In the genomic region with DNA sequence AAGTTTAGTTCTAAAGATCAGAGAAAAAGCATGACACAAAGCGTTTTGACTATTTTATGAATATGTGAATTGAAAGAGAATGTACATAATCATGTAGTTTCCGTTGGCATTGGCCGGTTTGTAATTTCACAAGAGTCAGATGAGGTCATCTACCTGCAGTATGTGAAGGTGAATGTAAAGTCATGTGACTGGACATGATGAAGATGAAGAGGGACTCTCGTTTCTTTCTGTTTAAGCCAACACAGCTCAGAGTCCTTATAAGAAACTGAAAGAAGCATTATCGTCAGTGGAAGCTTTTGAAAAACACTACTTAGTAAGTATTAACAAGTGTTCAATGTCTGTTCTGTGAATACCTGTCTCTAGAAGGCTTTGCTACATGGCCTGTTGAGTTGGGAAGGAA, we compare ENCODE assay signal across 17 cellular contexts. TPM values are rescaled to one million over a fixed set of nuclear protein-coding genes. Genes with fewer than 3 reads are reported as not detected.
DNase-seq lines count a peak whose midpoint lies in the region; ATAC-seq and TF ChIP-seq lines count a peak whose summit lies in the region.
"Had no signal": no experiment of that assay in that cellular context is flagged by ENCODE, and none has a peak within 500 bp of the region (broad histone marks: within the 10 kb centered on the region; RNA-seq: fewer than 3 reads in every experiment).

No MANE protein-coding gene starts in this region.

- 95% methylated on average over 5 of the region's 5 CpGs for WGBS in SK-N-SH (ENCODE audit: low lambda C conversion rate)

- peaks cover 49% of the 10 kb centered on the region for H3K36me3 Mint-ChIP-seq in activated CD8-positive, alpha-beta memory T cell treated with anti-CD3 and anti-CD28 coated beads, Interleukin-2, amount 10 ng/mL, durations not matched to agents 7 days and 5 days
- H3K36me3 Mint-ChIP-seq in CD4-positive, CD25-positive, alpha-beta regulatory T cell = peaks cover 41% of the 10 kb centered on the region
- H3K36me3 Mint-ChIP-seq in T-helper 17 cell (ENCODE audit: low read depth) = peaks cover 13% of the 10 kb centered on the region
- H3K36me3 Mint-ChIP-seq in activated naive CD8-positive, alpha-beta T cell treated with anti-CD3 and anti-CD28 coated beads, Interleukin-2, amount 50 U/mL, for 24 hours (ENCODE audit: low read depth) = peaks cover 60% of the 10 kb centered on the region

- H3K4me1 Mint-ChIP-seq in activated CD8-positive, alpha-beta memory T cell treated with anti-CD3 and anti-CD28 coated beads, Interleukin-2, amount 10 ng/mL, durations not matched to agents 7 days and 5 days = peaks cover 41% of the 10 kb centered on the region
- H3K4me1 Mint-ChIP-seq in CD4-positive, CD25-positive, alpha-beta regulatory T cell = peaks cover 4 to 18% (median 12%) of the 10 kb centered on the region in 4 donors
- H3K4me1 Mint-ChIP-seq in T-helper 17 cell = peaks cover 30% of the 10 kb centered on the region
- peaks cover 35% of the 10 kb centered on the region for H3K4me1 Mint-ChIP-seq in activated naive CD8-positive, alpha-beta T cell treated with anti-CD3 and anti-CD28 coated beads, Interleukin-2, amount 50 U/mL, for 24 hours
- H3K4me1 Mint-ChIP-seq: CD14-positive monocyte had no signal

- H3K4me3 Mint-ChIP-seq in activated CD8-positive, alpha-beta memory T cell treated with anti-CD3 and anti-CD28 coated beads, Interleukin-2, amount 10 ng/mL, durations not matched to agents 7 days and 5 days = no peak overlapping the region
- H3K4me3 Mint-ChIP-seq in CD4-positive, CD25-positive, alpha-beta regulatory T cell = no peak overlapping the region
- H3K4me3 Mint-ChIP-seq in T-helper 17 cell = no peak overlapping the region
- no peak overlapping the region for H3K4me3 Mint-ChIP-seq in activated naive CD8-positive, alpha-beta T cell treated with anti-CD3 and anti-CD28 coated beads, Interleukin-2, amount 50 U/mL, for 24 hours
- H3K4me3 Mint-ChIP-seq: CD14-positive monocyte had no signal

- no peak for ATAC-seq in activated CD8-positive, alpha-beta memory T cell treated with anti-CD3 and anti-CD28 coated beads, Interleukin-2, amount 10 ng/mL, durations not matched to agents 7 days and 5 days
- ATAC-seq in CD4-positive, CD25-positive, alpha-beta regulatory T cell (ENCODE audit: low read depth in 2 of 2) = no peak
- ATAC-seq in T-helper 17 cell (no peak), GM18867 (IDR thresholded peaks at IDR 0.05; ENCODE audit: unreplicated experiment) (no peak)
- no peak for ATAC-seq in activated naive CD8-positive, alpha-beta T cell treated with anti-CD3 and anti-CD28 coated beads, Interleukin-2, amount 50 U/mL, for 24 hours
- ATAC-seq: A549 had no signal

- no peak for TF ChIP-seq CTCF in SK-N-SH (IDR thresholded peaks at IDR 0.05)

- H3K9me3 Mint-ChIP-seq in activated CD8-positive, alpha-beta memory T cell treated with anti-CD3 and anti-CD28 coated beads, Interleukin-2, amount 10 ng/mL, durations not matched to agents 7 days and 5 days (ENCODE audit: low read depth) = no peaks in the 10 kb centered on the region
- no peaks in the 10 kb centered on the region for H3K9me3 Mint-ChIP-seq in CD4-positive, CD25-positive, alpha-beta regulatory T cell
- H3K9me3 Mint-ChIP-seq in activated naive CD8-positive, alpha-beta T cell treated with anti-CD3 and anti-CD28 coated beads, Interleukin-2, amount 50 U/mL, for 24 hours = no peaks in the 10 kb centered on the region
- H3K9me3 Mint-ChIP-seq: CD14-positive monocyte had no signal

- peaks cover 87% of the 10 kb centered on the region for H3K36me3 ChIP-seq in CD4-positive, CD25-positive, alpha-beta regulatory T cell (ENCODE audit: control insufficient read depth, insufficient read depth, low read length)
- H3K36me3 ChIP-seq in SK-N-SH (replicated peaks in 1 of 2; ENCODE audit: control insufficient read depth in 1 of 2, insufficient read depth in 2 of 2, low read length in 1 of 2) = peaks cover 50 to 64% of the 10 kb centered on the region in 2 experiments

- no peak for DNase-seq in activated CD8-positive, alpha-beta memory T cell treated with anti-CD3 and anti-CD28 coated beads, Interleukin-2, amount 10 ng/mL, durations not matched to agents 7 days and 5 days
- DNase-seq in activated CD8-positive, alpha-beta memory T cell treated with anti-CD3 and anti-CD28 coated beads, Interleukin-2, amount 50 U/mL, for 4 hours = no peak
- DNase-seq in CD4-positive, CD25-positive, alpha-beta regulatory T cell = no peak
- DNase-seq in T-helper 17 cell (no peak), SK-N-SH (no peak), cortex of kidney (lab: John Stamatoyannopoulos, UW) (no peak)
- no peak for DNase-seq in activated naive CD8-positive, alpha-beta T cell treated with anti-CD3 and anti-CD28 coated beads, Interleukin-2, amount 50 U/mL, for 24 hours
- DNase-seq: DND-41, GDM1, HCEC 1CT, IMR-90, NCI-H187 treated with DMSO at 0.1 percent for 48 hours, NCI-H446 treated with DMSO at 0.1 percent for 48 hours, NCI-H748 treated with DMSO at 0.1 percent for 48 hours had no signal

- no peak overlapping the region for H2AFZ ChIP-seq in SK-N-SH (ENCODE audit: low read depth)

- no peaks in the 10 kb centered on the region for H3K9me2 ChIP-seq in SK-N-SH

- peaks cover 12% of the 10 kb centered on the region for H3K79me2 ChIP-seq in SK-N-SH (ENCODE audit: insufficient read depth)

- H3K27ac Mint-ChIP-seq in activated CD8-positive, alpha-beta memory T cell treated with anti-CD3 and anti-CD28 coated beads, Interleukin-2, amount 10 ng/mL, durations not matched to agents 7 days and 5 days = peak overlapping the region; percentile 42
- peak overlapping the region in 2 of 3 donors; percentile 79 to 80 for H3K27ac Mint-ChIP-seq in CD4-positive, CD25-positive, alpha-beta regulatory T cell
- peak overlapping the region; percentile 47 for H3K27ac Mint-ChIP-seq in T-helper 17 cell
- H3K27ac Mint-ChIP-seq in activated naive CD8-positive, alpha-beta T cell treated with anti-CD3 and anti-CD28 coated beads, Interleukin-2, amount 50 U/mL, for 24 hours = peak overlapping the region; percentile 8
- H3K27ac Mint-ChIP-seq: CD14-positive monocyte had no signal

- peaks cover 3% of the 10 kb centered on the region for H3F3A ChIP-seq in SK-N-SH (replicated peaks; ENCODE audit: insufficient read depth)

- no peak for TF ChIP-seq RAD21 in SK-N-SH (IDR thresholded peaks at IDR 0.05; ENCODE audit: low read length)

- POLR2A ChIA-PET in SK-N-SH (lab: Yijun Ruan, JAX) = no interaction called here

- CTCF ChIA-PET in activated CD8-positive, alpha-beta memory T cell treated with anti-CD3 and anti-CD28 coated beads, Interleukin-2, amount 10 ng/mL, durations not matched to agents 7 days and 5 days (lab: Charles Lee) = interaction anchor here (0.7 to 1.3 kb wide), 2 partner anchors 8 to 63 kb away, joined by 3 to 4 read pairs; no protein-coding TSS in a partner anchor
- CTCF ChIA-PET in SK-N-SH (lab: Yijun Ruan, JAX) = interaction anchor here (1.3 kb wide), 2 partner anchors 10 to 15 kb away, joined by 3 to 4 read pairs; no protein-coding TSS in a partner anchor

- H3K4me3 ChIP-seq in CD4-positive, CD25-positive, alpha-beta regulatory T cell (ENCODE audit: low read depth, low read length) = no peak overlapping the region
- no peak overlapping the region for H3K4me3 ChIP-seq in SK-N-SH (ENCODE audit: low read depth in 2 of 2, low read length in 1 of 2)
- H3K4me3 ChIP-seq: A549 had no signal

- H3K9ac ChIP-seq in SK-N-SH = no peak overlapping the region

- H3K27me3 ChIP-seq in CD4-positive, CD25-positive, alpha-beta regulatory T cell (ENCODE audit: control insufficient read depth, insufficient read depth, low read length) = no peaks in the 10 kb centered on the region
- H3K27me3 ChIP-seq in SK-N-SH (ENCODE audit: insufficient read depth) = no peaks in the 10 kb centered on the region

- H3K4me1 ChIP-seq in CD4-positive, CD25-positive, alpha-beta regulatory T cell (ENCODE audit: control insufficient read depth, insufficient read depth, low read length, poor library complexity, severe bottlenecking) = peaks cover 2% of the 10 kb centered on the region
- H3K4me1 ChIP-seq in SK-N-SH (ENCODE audit: control insufficient read depth in 1 of 2, insufficient read depth in 2 of 2, low read depth in 1 of 2, low read length in 1 of 2) = no peaks in the 10 kb centered on the region
- H3K4me1 ChIP-seq: A549 had no signal

- H3K4me2 ChIP-seq in SK-N-SH = no peak overlapping the region
- H3K4me2 ChIP-seq: A549 had no signal

- no peaks in the 10 kb centered on the region for H3K27me3 Mint-ChIP-seq in activated CD8-positive, alpha-beta memory T cell treated with anti-CD3 and anti-CD28 coated beads, Interleukin-2, amount 10 ng/mL, durations not matched to agents 7 days and 5 days
- H3K27me3 Mint-ChIP-seq in CD4-positive, CD25-positive, alpha-beta regulatory T cell = no peaks in the 10 kb centered on the region
- no peaks in the 10 kb centered on the region for H3K27me3 Mint-ChIP-seq in T-helper 17 cell
- H3K27me3 Mint-ChIP-seq in activated naive CD8-positive, alpha-beta T cell treated with anti-CD3 and anti-CD28 coated beads, Interleukin-2, amount 50 U/mL, for 24 hours = no peaks in the 10 kb centered on the region

- H3K27ac ChIP-seq in CD4-positive, CD25-positive, alpha-beta regulatory T cell (ENCODE audit: insufficient read depth, low read length, poor library complexity, severe bottlenecking) = peak overlapping the region; percentile 2
- no peak overlapping the region for H3K27ac ChIP-seq in SK-N-SH (ENCODE audit: low read depth in 2 of 2, low read length in 1 of 2)
- H3K27ac ChIP-seq: A549 had no signal

- no peaks in the 10 kb centered on the region for H3K9me3 ChIP-seq in CD4-positive, CD25-positive, alpha-beta regulatory T cell (ENCODE audit: control insufficient read depth in 2 of 2, low read length in 2 of 2)
- H3K9me3 ChIP-seq in T-helper 17 cell (ENCODE audit: control insufficient read depth, low read length, poor library complexity, severe bottlenecking) (no peaks in the 10 kb centered on the region), SK-N-SH (no peaks in the 10 kb centered on the region)
- H3K9me3 ChIP-seq: A549 had no signal

- no peak for TF ChIP-seq EP300 in SK-N-SH (IDR thresholded peaks at IDR 0.05; ENCODE audit: borderline replicate concordance in 1 of 2, low read depth in 1 of 2, low read length in 1 of 2)

- H4K20me1 ChIP-seq in SK-N-SH (ENCODE audit: insufficient read depth) = no peaks in the 10 kb centered on the region; the same call in 1 of the 2 replicates

RNA-seq across cellular contexts. Expression of a gene that starts 30.9 kb away (rescaled TPM):
- 1 to 10 TPM; 9.3 to 9.6 TPM for total RNA-seq in activated CD8-positive, alpha-beta memory T cell treated with anti-CD3 and anti-CD28 coated beads, Interleukin-2, amount 10 ng/mL, durations not matched to agents 7 days and 5 days
- 17.6 TPM for total RNA-seq in CD4-positive, CD25-positive, alpha-beta regulatory T cell
- polyA plus RNA-seq in CD4-positive, CD25-positive, alpha-beta regulatory T cell = 10 to 100 TPM in 1 of 4 donors, 1 to 10 TPM in 1, under 1 TPM in 2; 0.78 to 15.7 (median 4.1) TPM
- 10 to 100 TPM; 21.9 to 28.7 TPM for total RNA-seq in T-helper 17 cell
- polyA plus RNA-seq in SK-N-SH (2012; rRNA removed) = 6.0 and 6.9 TPM in 2 replicates
- polyA plus RNA-seq in SK-N-SH (2012; cell fraction: cytosol; rRNA removed) = 2.5 and 4.2 TPM in 2 replicates
- 14.1 and 16.6 TPM in 2 replicates for polyA plus RNA-seq in SK-N-SH (2012; cell fraction: nucleus; rRNA removed)

RNA-seq across cellular contexts. Expression of a gene that starts 57.2 kb away (rescaled TPM):
- total RNA-seq in activated CD8-positive, alpha-beta memory T cell treated with anti-CD3 and anti-CD28 coated beads, Interleukin-2, amount 10 ng/mL, durations not matched to agents 7 days and 5 days = 10 to 100 TPM; 10.0 to 12.5 TPM
- total RNA-seq in CD4-positive, CD25-positive, alpha-beta regulatory T cell = 32.1 TPM
- 10 to 100 TPM in 2 of 4 donors, 1 to 10 TPM in 2; 3.9 to 51.4 (median 27.6) TPM for polyA plus RNA-seq in CD4-positive, CD25-positive, alpha-beta regulatory T cell
- 10 to 100 TPM; 39.8 to 50.5 TPM for total RNA-seq in T-helper 17 cell
- 18.9 and 27.7 TPM in 2 replicates for polyA plus RNA-seq in SK-N-SH (2012; rRNA removed)
- polyA plus RNA-seq in SK-N-SH (2012; cell fraction: cytosol; rRNA removed) = 14.4 and 15.7 TPM in 2 replicates
- 39.5 and 51.9 TPM in 2 replicates for polyA plus RNA-seq in SK-N-SH (2012; cell fraction: nucleus; rRNA removed)

Comparison
In these comparisons a context has a peak if more than half of its experiments do, and no peak if none do; other contexts are left out.
1. H3K27ac Mint-ChIP-seq: peak in every context shown above with its lines; median percentile 80 in CD4-positive, CD25-positive, alpha-beta regulatory T cell; 47 in T-helper 17 cell; 42 in activated CD8-positive, alpha-beta memory T cell treated with anti-CD3 and anti-CD28 coated beads, Interleukin-2, amount 10 ng/mL, durations not matched to agents 7 days and 5 days; 8 in activated naive CD8-positive, alpha-beta T cell treated with anti-CD3 and anti-CD28 coated beads, Interleukin-2, amount 50 U/mL, for 24 hours.